ENCODE assay signal across 16 cellular contexts in genomic region chr21:15252437-15252836, GRCh38.
"Had no signal": no experiment of that assay in that cellular context is flagged by ENCODE, and none has a peak within 500 bp of the region (broad histone marks: within the 10 kb centered on the region; RNA-seq: fewer than 3 reads in every experiment).

No MANE protein-coding gene starts in this region.

- H3K4me3 Mint-ChIP-seq: activated B cell treated with CpG ODN at 0.5 μM for 24 hours; activated CD8-positive, alpha-beta T cell treated with anti-CD3 and anti-CD28 coated beads for 36 hours; activated naive CD8-positive, alpha-beta T cell treated with anti-CD3 and anti-CD28 coated beads for 36 hours; activated T-cell treated with anti-CD3 and anti-CD28 coated beads, Interleukin-2, amount 50 U/mL, for 72 hours; stimulated activated effector memory CD8-positive, alpha-beta T cell treated with anti-CD3 and anti-CD28 coated beads, Interleukin-12 subunit alpha, Interleukin-12 subunit beta, amount 100 ng/mL, for 72 hours had no signal

- H3K27me3 ChIP-seq: body of pancreas, colonic mucosa, hepatocyte had no signal

- H3K4me3 ChIP-seq: body of pancreas, colonic mucosa, hepatocyte had no signal

- H3K27ac Mint-ChIP-seq: activated B cell treated with CpG ODN at 0.5 μM for 24 hours; activated CD8-positive, alpha-beta T cell treated with anti-CD3 and anti-CD28 coated beads for 36 hours; activated naive CD8-positive, alpha-beta T cell treated with anti-CD3 and anti-CD28 coated beads for 36 hours; activated T-cell treated with anti-CD3 and anti-CD28 coated beads, Interleukin-2, amount 50 U/mL, for 72 hours; stimulated activated effector memory CD8-positive, alpha-beta T cell treated with anti-CD3 and anti-CD28 coated beads, Interleukin-12 subunit alpha, Interleukin-12 subunit beta, amount 100 ng/mL, for 72 hours had no signal

- H3K9me3 Mint-ChIP-seq: activated B cell treated with CpG ODN at 0.5 μM for 24 hours; activated CD8-positive, alpha-beta T cell treated with anti-CD3 and anti-CD28 coated beads for 36 hours; activated naive CD8-positive, alpha-beta T cell treated with anti-CD3 and anti-CD28 coated beads for 36 hours; activated T-cell treated with anti-CD3 and anti-CD28 coated beads, Interleukin-2, amount 50 U/mL, for 72 hours; stimulated activated effector memory CD8-positive, alpha-beta T cell treated with anti-CD3 and anti-CD28 coated beads, Interleukin-12 subunit alpha, Interleukin-12 subunit beta, amount 100 ng/mL, for 72 hours had no signal

- H3K4me1 Mint-ChIP-seq: activated B cell treated with CpG ODN at 0.5 μM for 24 hours; activated naive CD8-positive, alpha-beta T cell treated with anti-CD3 and anti-CD28 coated beads for 36 hours; stimulated activated effector memory CD8-positive, alpha-beta T cell treated with anti-CD3 and anti-CD28 coated beads, Interleukin-12 subunit alpha, Interleukin-12 subunit beta, amount 100 ng/mL, for 72 hours had no signal

- H3K36me3 Mint-ChIP-seq: activated naive CD8-positive, alpha-beta T cell treated with anti-CD3 and anti-CD28 coated beads for 36 hours; stimulated activated effector memory CD8-positive, alpha-beta T cell treated with anti-CD3 and anti-CD28 coated beads, Interleukin-12 subunit alpha, Interleukin-12 subunit beta, amount 100 ng/mL, for 72 hours had no signal

- H3K27ac ChIP-seq: body of pancreas, colonic mucosa, hepatocyte had no signal

- DNase-seq: activated B cell treated with CpG ODN at 0.5 μM for 24 hours; activated CD4-positive, alpha-beta T cell treated with anti-CD3 and anti-CD28 coated beads for 48 hours; activated CD8-positive, alpha-beta T cell treated with anti-CD3 and anti-CD28 coated beads for 36 hours; activated gamma-delta T cell; activated naive CD8-positive, alpha-beta T cell treated with anti-CD3 and anti-CD28 coated beads for 36 hours; activated T-cell treated with anti-CD3 and anti-CD28 coated beads, Interleukin-2, amount 50 U/mL, for 72 hours; amygdala; body of pancreas; caudate nucleus; colonic mucosa; islet precursor cell; midbrain; T1000 had no signal

- ATAC-seq: activated CD8-positive, alpha-beta T cell treated with anti-CD3 and anti-CD28 coated beads for 36 hours; activated T-cell treated with anti-CD3 and anti-CD28 coated beads, Interleukin-2, amount 50 U/mL, for 72 hours; body of pancreas; left lobe of liver; stimulated activated effector memory CD8-positive, alpha-beta T cell treated with anti-CD3 and anti-CD28 coated beads, Interleukin-12 subunit alpha, Interleukin-12 subunit beta, amount 100 ng/mL, for 72 hours had no signal
